In the genomic region with DNA sequence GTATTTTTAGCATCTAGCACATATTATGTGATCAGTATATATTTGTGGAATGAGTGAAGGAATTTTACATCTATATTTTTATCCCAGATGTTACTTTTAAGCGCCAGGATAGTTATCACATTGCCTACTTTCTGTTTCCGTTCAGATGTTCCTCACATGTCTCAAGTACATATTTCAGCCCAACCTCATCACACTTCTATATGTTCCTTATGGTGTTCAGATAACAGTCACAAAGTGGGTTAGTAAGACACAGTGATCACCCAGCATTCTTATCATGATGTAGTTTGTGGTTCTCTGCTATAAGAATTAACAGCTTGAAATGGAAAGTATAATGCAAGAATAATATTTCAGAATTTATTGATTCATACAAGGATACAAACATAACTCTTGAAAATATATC, we compare ENCODE assay signal across 13 cellular contexts.
DNase-seq lines count a peak whose midpoint lies in the region; ATAC-seq, FAIRE-seq and TF ChIP-seq lines count a peak whose summit lies in the region.
"Had no signal": no experiment of that assay in that cellular context is flagged by ENCODE, and none has a peak within 500 bp of the region (broad histone marks: within the 10 kb centered on the region; RNA-seq: fewer than 3 reads in every experiment).

No MANE protein-coding gene starts in this region.

- ATAC-seq in natural killer cell (peak; percentile 79 to 80 (median 79)), HG03460 (IDR thresholded peaks at IDR 0.05; ENCODE audit: unreplicated experiment) (no peak)
- ATAC-seq: A549, HCT116, HepG2 had no signal

- no peak overlapping the region for H3K4me3 Mint-ChIP-seq in natural killer cell

- H3K27me3 Mint-ChIP-seq in natural killer cell (ENCODE audit: low read depth in 2 of 2): no peaks in the 10 kb centered on the region
- H3K27me3 Mint-ChIP-seq: CD8-positive, alpha-beta memory T cell had no signal

- TF ChIP-seq CTCF in natural killer cell (IDR thresholded peaks at IDR 0.05): no peak

- intact Hi-C loops in natural killer cell (cut with micrococcal nuclease): no loop called here

- no peaks in the 10 kb centered on the region for H3K36me3 Mint-ChIP-seq in natural killer cell
- H3K36me3 Mint-ChIP-seq: CD8-positive, alpha-beta memory T cell had no signal

- peaks cover 54 to 59% of the 10 kb centered on the region in 2 donors for H3K4me1 Mint-ChIP-seq in natural killer cell

- H3K9me3 Mint-ChIP-seq in natural killer cell: no peaks in the 10 kb centered on the region
- H3K9me3 Mint-ChIP-seq: CD8-positive, alpha-beta memory T cell had no signal

- no peak for DNase-seq in H54 (ENCODE audit: insufficient read length, low spot score)
- peak; percentile 72 for DNase-seq in OCI-M1 (lab: John Stamatoyannopoulos, UW)
- DNase-seq in natural killer cell: no peak
- DNase-seq in NCI-H82 treated with DMSO at 0.1 percent for 48 hours (lab: John Stamatoyannopoulos, UW; ENCODE audit: unreplicated experiment): no peak
- no peak for DNase-seq in SIG-M5 (lab: John Stamatoyannopoulos, UW)
- DNase-seq: Caco-2; CD8-positive, alpha-beta memory T cell; DMS 273 treated with DMSO at 0.1 percent for 48 hours had no signal

- FAIRE-seq in H54 (lab: Jason Lieb, UNC): peak; percentile 64
- FAIRE-seq: A549, HepG2, HTR-8/SVneo had no signal

- peak overlapping the region; percentile 15 to 32 for H3K27ac Mint-ChIP-seq in natural killer cell

- no peak for TF ChIP-seq POLR2A in H54 (IDR thresholded peaks at IDR 0.05; ENCODE audit: low read depth, low read length)
